In the genomic region with DNA sequence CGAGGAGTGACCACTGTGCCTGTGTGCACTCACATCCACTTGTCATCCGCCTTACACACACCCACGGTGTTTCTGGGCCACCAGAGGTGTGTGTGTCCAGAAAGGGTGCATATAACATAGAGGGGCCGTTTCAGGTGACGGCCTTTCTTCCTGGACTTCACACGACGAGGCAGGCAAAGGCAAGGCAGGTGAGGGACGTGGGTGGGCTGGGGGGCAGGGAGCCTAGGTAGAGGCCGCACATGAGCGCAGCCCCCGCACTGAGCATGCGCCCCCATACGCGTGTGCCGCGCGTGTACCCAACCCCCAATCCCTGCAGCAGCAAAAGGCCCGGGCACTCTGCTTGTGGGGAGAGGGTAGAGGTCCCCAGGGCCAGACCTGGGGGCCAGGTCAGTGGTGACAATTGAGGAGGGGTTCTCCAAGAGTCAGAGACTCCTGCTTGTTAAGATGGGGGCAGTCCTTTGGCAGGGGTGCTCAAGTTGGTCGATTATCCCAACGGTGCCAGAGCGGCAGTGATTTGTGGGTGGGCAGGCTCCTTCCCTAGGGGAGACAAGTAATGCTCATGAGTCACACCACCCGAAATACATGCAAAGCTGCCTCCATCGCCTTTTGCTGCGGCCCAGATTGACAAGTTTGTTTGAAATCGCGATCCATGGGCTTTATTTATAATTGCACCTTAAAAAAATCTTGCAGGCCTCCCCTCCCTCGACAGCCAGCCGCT, we compare ENCODE assay signal across 8 cellular contexts. TPM values are rescaled to one million over a fixed set of nuclear protein-coding genes. Genes with fewer than 3 reads are reported as not detected.
A peak's percentile ranks its signal among the peaks of the same experiment; 100 is the strongest.
DNase-seq lines count a peak whose midpoint lies in the region; ATAC-seq and TF ChIP-seq lines count a peak whose summit lies in the region.

No MANE protein-coding gene starts in this region.

- H3K4me2 ChIP-seq in neural progenitor cell: peak overlapping the region; percentile 77

- ATAC-seq in T-cell (replicated peaks in 1 of 4): no peak
- no peak for ATAC-seq in HG03354 (IDR thresholded peaks at IDR 0.05; ENCODE audit: poor library complexity, severe bottlenecking, unreplicated experiment)

- H2AFZ ChIP-seq in ACC112 (ENCODE audit: low read length, unreplicated experiment): peak overlapping the region; percentile 83
- peak overlapping the region; percentile 95 for H2AFZ ChIP-seq in neural progenitor cell (replicated peaks)

- TF ChIP-seq CTCF in epithelial cell of esophagus (IDR thresholded peaks at IDR 0.05; ENCODE audit: insufficient read depth, low read depth, low read length, missing control alignments) (no peak), neural progenitor cell (IDR thresholded peaks at IDR 0.05) (no peak)

- H3K4me1 ChIP-seq in ACC112 (ENCODE audit: control insufficient read depth, insufficient read depth, low read length, unreplicated experiment): peaks cover 44% of the 10 kb centered on the region
- peaks cover 38% of the 10 kb centered on the region for H3K4me1 ChIP-seq in HAP-1
- peaks cover 56% of the 10 kb centered on the region for H3K4me1 ChIP-seq in neural progenitor cell

- H3K4me3 Mint-ChIP-seq in T-cell (peak overlapping the region; percentile 81 to 83 (median 83)), neural progenitor cell (peak overlapping the region; percentile 93)

- no peak overlapping the region for H3K9ac ChIP-seq in neural progenitor cell

- peaks cover 36% of the 10 kb centered on the region for H3K79me2 ChIP-seq in ACC112 (ENCODE audit: control insufficient read depth, insufficient read depth, low read length, unreplicated experiment)
- H3K79me2 ChIP-seq in neural progenitor cell (ENCODE audit: low read depth): peaks cover 45% of the 10 kb centered on the region

- H3K27ac ChIP-seq in ACC112 (ENCODE audit: low read depth, low read length) (peak overlapping the region; percentile 34), neural progenitor cell (no peak overlapping the region)

- CTCF ChIA-PET in T-cell (lab: Charles Lee): interaction anchor here (0.6 to 4.4 kb wide), 8 partner anchors 9 to 1234 kb away, joined by 3 to 56 read pairs (median 4); partner anchors contain the start of gene CRLF3 (in 1 of the 2)

- peak overlapping the region; percentile 80 for H3K4me3 ChIP-seq in ACC112 (ENCODE audit: low read depth, low read length)
- peak overlapping the region; percentile 38 for H3K4me3 ChIP-seq in HAP-1
- peak overlapping the region; percentile 53 for H3K4me3 ChIP-seq in epithelial cell of esophagus (ENCODE audit: low read length)
- H3K4me3 ChIP-seq in neural progenitor cell: peak overlapping the region; percentile 57

- in situ Hi-C loops in HAP-1 (cut with MboI; ENCODE audit: low sequenced_read_pairs): no loop called here

- POLR2A ChIA-PET in T-cell (lab: Charles Lee): interaction anchor here in 1 of 2 donors (0.6 kb wide), 1 partner anchor 127 kb away, joined by 3 read pairs; no protein-coding TSS in a partner anchor

- H3K36me3 Mint-ChIP-seq in T-cell (no peaks in the 10 kb centered on the region), neural progenitor cell (no peaks in the 10 kb centered on the region)

- H3K36me3 ChIP-seq in ACC112 (ENCODE audit: insufficient read depth, low read length) (no peaks in the 10 kb centered on the region), HAP-1 (replicated peaks) (no peaks in the 10 kb centered on the region; the same call in 1 of the 2 replicates), neural progenitor cell (no peaks in the 10 kb centered on the region)

- no peak for DNase-seq in HAP-1 (ENCODE audit: low spot score in 2 of 2)
- DNase-seq in T-cell: peak in 1 of 34 experiments; percentile 15
- peak; percentile 69 for DNase-seq in epithelial cell of esophagus (ENCODE audit: low read depth)
- no peak for DNase-seq in neural progenitor cell (ENCODE audit: low spot score)
- DNase-seq in NCI-H748 treated with DMSO at 0.1 percent for 48 hours (lab: John Stamatoyannopoulos, UW): no peak
- no peak for DNase-seq in activated gamma-delta T cell (lab: John Stamatoyannopoulos, UW)

- H3K9me3 Mint-ChIP-seq in T-cell (no peaks in the 10 kb centered on the region), neural progenitor cell (no peaks in the 10 kb centered on the region)

- H3K9me3 ChIP-seq in HAP-1 (no peaks in the 10 kb centered on the region), neural progenitor cell (ENCODE audit: low read depth) (no peaks in the 10 kb centered on the region)

- H3K27me3 Mint-ChIP-seq in T-cell: no peaks in the 10 kb centered on the region
- peaks cover 9% of the 10 kb centered on the region for H3K27me3 Mint-ChIP-seq in neural progenitor cell (ENCODE audit: insufficient read depth, low read depth)

- H3K27me3 ChIP-seq in ACC112 (ENCODE audit: insufficient read depth, low read length) (no peaks in the 10 kb centered on the region), HAP-1 (ENCODE audit: low read depth) (no peaks in the 10 kb centered on the region), neural progenitor cell (no peaks in the 10 kb centered on the region)

- H4K20me1 ChIP-seq in neural progenitor cell (ENCODE audit: low read depth): peaks cover 53% of the 10 kb centered on the region

- peaks cover 36% of the 10 kb centered on the region for H3F3A ChIP-seq in neural progenitor cell (ENCODE audit: low read depth)

- H3K4me1 Mint-ChIP-seq in T-cell (peaks cover 53 to 65% (median 62%) of the 10 kb centered on the region in 3 donors), neural progenitor cell (peaks cover 49% of the 10 kb centered on the region)

- H3K27ac Mint-ChIP-seq in T-cell (peak overlapping the region; percentile 89 to 91), neural progenitor cell (no peak overlapping the region)

RNA-seq across cellular contexts. Expression of gene GIT1, which starts 1.0 kb away (rescaled TPM):
- 10 to 100 TPM; 36.7 to 86.4 (median 71.8) TPM for total RNA-seq in T-cell
- 17.6 and 51.0 TPM in 2 replicates for total RNA-seq in neural progenitor cell (ENCODE audit: low replicate concordance)

RNA-seq across cellular contexts. Expression of gene ANKRD13B, which starts 2.5 kb away (rescaled TPM):
- total RNA-seq in T-cell (1 to 10 TPM; 1.7 to 6.4 (median 4.1) TPM), neural progenitor cell (ENCODE audit: low replicate concordance) (2.8 and 24.0 TPM in 2 replicates)

RNA-seq across cellular contexts. Expression of gene TP53I13, which starts 21.9 kb away (rescaled TPM):
- total RNA-seq in T-cell (100 to 1,000 TPM in 3 of 5 donors, 10 to 100 TPM in 2; 56.0 to 166 (median 128) TPM), neural progenitor cell (ENCODE audit: low replicate concordance) (9.2 and 47.0 TPM in 2 replicates)

RNA-seq across cellular contexts. Expression of gene ABHD15, which starts 23.6 kb away (rescaled TPM):
- 10 to 100 TPM in 4 of 5 donors, 1 to 10 TPM in 1; 7.9 to 23.1 (median 16.5) TPM for total RNA-seq in T-cell
- 2.5 and 5.0 TPM in 2 replicates for total RNA-seq in neural progenitor cell (ENCODE audit: low replicate concordance)

RNA-seq across cellular contexts. Expression of gene CORO6, which starts 32.3 kb away (rescaled TPM):
- total RNA-seq in T-cell (1 to 10 TPM; 2.4 to 4.1 (median 3.6) TPM), neural progenitor cell (ENCODE audit: low replicate concordance) (3.9 and 6.2 TPM in 2 replicates)
